ENCODE assay signal across 28 cellular contexts in genomic region chr1:203905275-203905674, GRCh38.
"Had no signal": no experiment of that assay in that cellular context is flagged by ENCODE, and none has a peak within 500 bp of the region (broad histone marks: within the 10 kb centered on the region; RNA-seq: fewer than 3 reads in every experiment).

No MANE protein-coding gene starts in this region.

- H3K4me1 Mint-ChIP-seq: immature natural killer cell; naive thymus-derived CD8-positive, alpha-beta T cell; nephron; neural crest cell had no signal

- H3K4me1 ChIP-seq: left lung, lower lobe of right lung, parathyroid adenoma, psoas muscle, stomach, testis, thyroid gland, transverse colon, uterus had no signal

- H3K27me3 ChIP-seq: left lung, stomach, testis, thyroid gland, transverse colon, uterus had no signal

- H3K27ac ChIP-seq: left lung, lower lobe of right lung, neutrophil, parathyroid adenoma, psoas muscle, skin epidermis, stomach, testis, thyroid gland, transverse colon, uterus had no signal

- H3K36me3 ChIP-seq: left lung, lower lobe of right lung, neutrophil, stomach, thyroid gland, transverse colon, uterus had no signal

- ATAC-seq: left colon; left lung; lower lobe of right lung; naive thymus-derived CD8-positive, alpha-beta T cell; psoas muscle; sciatic nerve; stimulated activated naive B cell treated with anti-CD40 and anti-IgM and Interleukin-4, amounts not matched to agents 10 μg/mL and 1 μg/mL and 100 μg/mL, for 72 hours; stimulated activated naive CD8-positive, alpha-beta T cell treated with anti-CD3 and anti-CD28 coated beads, Interleukin-15, Interleukin-2, amounts not matched to agents 100 U/mL and 50 U/mL, for 24 hours had no signal

- H3K9ac ChIP-seq: parathyroid adenoma had no signal

- H3K9me3 ChIP-seq: lower lobe of right lung, neutrophil, psoas muscle, stomach, testis, thyroid gland, transverse colon, uterus had no signal

- H3K36me3 Mint-ChIP-seq: immature natural killer cell; naive thymus-derived CD8-positive, alpha-beta T cell; stimulated activated naive B cell treated with anti-CD40 and anti-IgM and Interleukin-4, amounts not matched to agents 10 μg/mL and 1 μg/mL and 100 μg/mL, for 72 hours had no signal

- H3K4me3 Mint-ChIP-seq: immature natural killer cell; naive thymus-derived CD8-positive, alpha-beta T cell; nephron; neural crest cell; stimulated activated naive B cell treated with anti-CD40 and anti-IgM and Interleukin-4, amounts not matched to agents 10 μg/mL and 1 μg/mL and 100 μg/mL, for 72 hours had no signal

- H3K9me3 Mint-ChIP-seq: immature natural killer cell; stimulated activated naive B cell treated with anti-CD40 and anti-IgM and Interleukin-4, amounts not matched to agents 10 μg/mL and 1 μg/mL and 100 μg/mL, for 72 hours had no signal

- H3K4me3 ChIP-seq: left lung, lower lobe of right lung, psoas muscle, skin epidermis, stomach, testis, thyroid gland, transverse colon, uterus had no signal

- H3K27ac Mint-ChIP-seq: immature natural killer cell; naive thymus-derived CD8-positive, alpha-beta T cell; nephron; stimulated activated naive B cell treated with anti-CD40 and anti-IgM and Interleukin-4, amounts not matched to agents 10 μg/mL and 1 μg/mL and 100 μg/mL, for 72 hours had no signal

- H3K79me2 ChIP-seq: parathyroid adenoma had no signal

- H2AFZ ChIP-seq: parathyroid adenoma had no signal

- DNase-seq: hypothalamus; immature natural killer cell; kidney; left colon; left lung; lower lobe of right lung; mammary epithelial cell; mesenchymal stem cell; naive thymus-derived CD8-positive, alpha-beta T cell; occipital lobe; psoas muscle; stimulated activated CD4-positive, alpha-beta T cell treated with anti-CD3 and anti-CD28 coated beads, Interleukin-12 subunit alpha, Interleukin-12 subunit beta, amount 100 ng/mL, for 4 hours; stimulated activated CD4-positive, alpha-beta T cell treated with anti-CD3 and anti-CD28 coated beads, Interleukin-15, amount 100 ng/mL, for 24 hours; stimulated activated CD4-positive, alpha-beta T cell treated with anti-CD3 and anti-CD28 coated beads, Interleukin-2, amount 100 ng/mL, for 24 hours; stimulated activated CD4-positive, alpha-beta T cell treated with anti-CD3 and anti-CD28 coated beads, Interleukin-4, amount 100 ng/mL, for 1 hour; stimulated activated naive B cell treated with anti-CD40 and anti-IgM and Interleukin-4, amounts not matched to agents 10 μg/mL and 1 μg/mL and 100 μg/mL, for 72 hours; stimulated activated naive CD8-positive, alpha-beta T cell treated with anti-CD3 and anti-CD28 coated beads, Interleukin-15, Interleukin-2, amounts not matched to agents 100 U/mL and 50 U/mL, for 24 hours; stomach; testis; thyroid gland; transverse colon; uterus had no signal
